Comparison of ENCODE assay signal across 24 cellular contexts in genomic region chr19:35752746-35753350, GRCh38. TPM values are rescaled to one million over a fixed set of nuclear protein-coding genes. Genes with fewer than 3 reads are reported as not detected.
A peak's percentile ranks its signal among the peaks of the same experiment; 100 is the strongest.
DNase-seq lines count a peak whose midpoint lies in the region; ATAC-seq, FAIRE-seq and TF ChIP-seq lines count a peak whose summit lies in the region.
"Had no signal": no experiment of that assay in that cellular context is flagged by ENCODE, and none has a peak within 500 bp of the region (broad histone marks: within the 10 kb centered on the region; RNA-seq: fewer than 3 reads in every experiment).

No MANE protein-coding gene starts in this region.

- FAIRE-seq in GM12891 (lab: Jason Lieb, UNC), result no peak
- FAIRE-seq: D721Med had no signal

- H3K4me3 ChIP-seq in right cardiac atrium (ENCODE audit: low read length) (no peak overlapping the region), left ventricle myocardium inferior (no peak overlapping the region), fibroblast of the aortic adventitia (ENCODE audit: low read depth, low read length) (no peak overlapping the region), sigmoid colon (no peak overlapping the region)

- DNase-seq in right cardiac atrium (peak in 2 of 3 donors; percentile 51 to 53), left ventricle myocardium inferior (no peak), fibroblast of the aortic adventitia (ENCODE audit: low read depth) (peak; percentile 24), sigmoid colon (peak; percentile 64), NCI-H510A (lab: John Stamatoyannopoulos, UW) (no peak), GM12891 (ENCODE audit: insufficient read length, low spot score) (no peak)
- DNase-seq: BE2C, EL, GOT3, IMR-90, NCI-H1105 treated with DMSO at 0.1 percent for 48 hours, NCI-H2081, NCI-H2171, NCI-H345, NCI-H524 treated with DMSO at 0.1 percent for 48 hours, NCI-H82 had no signal

- H3K9me3 ChIP-seq in right cardiac atrium (ENCODE audit: control insufficient read depth, low read length), result no peaks in the 10 kb centered on the region
- no peaks in the 10 kb centered on the region for H3K9me3 ChIP-seq in left ventricle myocardium inferior (replicated peaks)
- no peaks in the 10 kb centered on the region for H3K9me3 ChIP-seq in sigmoid colon
- H3K9me3 ChIP-seq: BE2C had no signal

- intact Hi-C loops in right cardiac atrium (cut with DNase I) (loop anchor here in 1 of 4 donors (10.0 kb wide), 1 partner anchor 182 kb away; the partner anchor contains the start of gene LRFN3), left ventricle myocardium inferior (cut with micrococcal nuclease) (no loop called here), sigmoid colon (cut with DNase I) (loop anchor here (10.0 kb wide), 1 partner anchor 302 kb away; the partner anchor contains the start of genes THAP8 and WDR62)

- TF ChIP-seq EP300 in sigmoid colon (IDR thresholded peaks at IDR 0.05), result no peak

- ATAC-seq in right cardiac atrium (no peak), GM18502 (IDR thresholded peaks at IDR 0.05; ENCODE audit: poor library complexity, unreplicated experiment) (no peak), GM19324 (IDR thresholded peaks at IDR 0.05; ENCODE audit: low FRiP score, unreplicated experiment) (no peak)
- ATAC-seq: HCT116, Panc1 had no signal

- H3K4me1 ChIP-seq in right cardiac atrium (ENCODE audit: control insufficient read depth, insufficient read depth, low read length) (peaks cover 2% of the 10 kb centered on the region), left ventricle myocardium inferior (peaks cover 63% of the 10 kb centered on the region), sigmoid colon (peaks cover 0 to 62% (median 55%) of the 10 kb centered on the region in 4 donors)

- H3K27me3 ChIP-seq in right cardiac atrium (ENCODE audit: control insufficient read depth, insufficient read depth), result no peaks in the 10 kb centered on the region
- no peaks in the 10 kb centered on the region for H3K27me3 ChIP-seq in left ventricle myocardium inferior (ENCODE audit: low read depth)
- no peaks in the 10 kb centered on the region for H3K27me3 ChIP-seq in sigmoid colon
- H3K27me3 ChIP-seq: BE2C had no signal

- H3K36me3 ChIP-seq in left ventricle myocardium inferior (peaks cover 19% of the 10 kb centered on the region), sigmoid colon (peaks cover 6 to 25% (median 24%) of the 10 kb centered on the region in 4 donors)

- H3K27ac ChIP-seq in right cardiac atrium (ENCODE audit: low read length) (no peak overlapping the region), left ventricle myocardium inferior (replicated peaks) (no peak overlapping the region), sigmoid colon (peak overlapping the region; percentile 98 to 99 (median 99))
- H3K27ac ChIP-seq: KMS-11 had no signal

- WGBS in right cardiac atrium, result 93% methylated on average over 20 of the region's 20 CpGs
- WGBS in sigmoid colon, 2 donors, result 95 to 96% methylated on average over 20 of the region's 20 CpGs

- TF ChIP-seq POLR2A in sigmoid colon (IDR thresholded peaks at IDR 0.05) (no peak), GM12891 (IDR thresholded peaks at IDR 0.05; ENCODE audit: low read depth, low read length) (no peak)

- TF ChIP-seq CTCF in left ventricle myocardium inferior (IDR thresholded peaks at IDR 0.05; ENCODE audit: borderline replicate concordance) (no peak), fibroblast of the aortic adventitia (IDR thresholded peaks at IDR 0.05; ENCODE audit: insufficient read depth, low read length) (no peak), sigmoid colon (IDR thresholded peaks at IDR 0.05) (no peak)

TF ChIP-seq in GM12891, 5 proteins besides CTCF, POLR2A, EP300 and RAD21:
- TF ChIP-seq POLR2AphosphoS5 (IDR thresholded peaks at IDR 0.05; ENCODE audit: low read depth, low read length) (no peak), SPI1 (IDR thresholded peaks at IDR 0.05; ENCODE audit: low read depth, low read length) (no peak), PAX5 (IDR thresholded peaks at IDR 0.05; ENCODE audit: insufficient read depth, low read length, severe bottlenecking) (no peak), TAF1 (IDR thresholded peaks at IDR 0.05; ENCODE audit: low read depth, low read length) (no peak), POU2F2 (IDR thresholded peaks at IDR 0.05; ENCODE audit: low read depth, low read length) (no peak)

RNA-seq across cellular contexts. Expression of gene HSPB6, which starts 4.0 kb away (rescaled TPM):
- total RNA-seq in right cardiac atrium (100 to 1,000 TPM; 107 to 207 (median 148) TPM), left ventricle myocardium inferior (899 TPM), fibroblast of the aortic adventitia (ENCODE audit: low replicate concordance) (297 and 713 TPM in 2 replicates), sigmoid colon (100 to 1,000 TPM in 3 of 4 donors, 10 to 100 TPM in 1; 59.4 to 275 (median 154) TPM)
- polyA plus RNA-seq in right cardiac atrium (209 TPM), sigmoid colon (10 to 100 TPM in 2 of 3 donors, 1 to 10 TPM in 1; 4.4 to 36.6 (median 35.9) TPM)
- 0.15 TPM for polyA plus RNA-seq in GM12891 (2012; ENCODE audit: low read depth, missing spikeins)
- total RNA-seq: A673, SK-MEL-5 had no signal

RNA-seq across cellular contexts. Expression of gene LIN37, which starts 4.5 kb away (rescaled TPM):
- total RNA-seq in right cardiac atrium, result 10 to 100 TPM in 2 of 4 donors, 1 to 10 TPM in 2; 8.2 to 14.6 (median 10.3) TPM
- polyA plus RNA-seq in right cardiac atrium, result 17.9 TPM
- total RNA-seq in left ventricle myocardium inferior, result 6.2 TPM
- total RNA-seq in fibroblast of the aortic adventitia (ENCODE audit: low replicate concordance), result 5.4 and 15.3 TPM in 2 replicates
- total RNA-seq in sigmoid colon, result 10 to 100 TPM; 12.5 to 19.1 (median 15.9) TPM
- polyA plus RNA-seq in sigmoid colon, result 10 to 100 TPM in 2 of 3 donors, 1 to 10 TPM in 1; 8.4 to 13.6 (median 11.3) TPM
- 9.9 TPM for polyA plus RNA-seq in GM12891 (2012; ENCODE audit: low read depth, missing spikeins)

RNA-seq across cellular contexts. Expression of gene PROSER3, which starts 5.1 kb away (rescaled TPM):
- total RNA-seq in right cardiac atrium (10 to 100 TPM in 1 of 4 donors, 1 to 10 TPM in 3; 5.6 to 10.3 (median 7.4) TPM), left ventricle myocardium inferior (4.8 TPM), fibroblast of the aortic adventitia (ENCODE audit: low replicate concordance) (4.5 and 10.8 TPM in 2 replicates), sigmoid colon (1 to 10 TPM; 2.9 to 6.1 (median 5.2) TPM)
- polyA plus RNA-seq in right cardiac atrium (6.4 TPM), sigmoid colon (10 to 100 TPM in 1 of 3 donors, 1 to 10 TPM in 2; 2.4 to 16.5 (median 3.5) TPM)
- polyA plus RNA-seq in GM12891 (2012; ENCODE audit: low read depth, missing spikeins), result 7.9 TPM

RNA-seq across cellular contexts. Expression of gene PSENEN, which starts 7.4 kb away (rescaled TPM):
- 10 to 100 TPM; 40.0 to 50.4 (median 43.8) TPM for total RNA-seq in right cardiac atrium
- polyA plus RNA-seq in right cardiac atrium, result 69.7 TPM
- total RNA-seq in left ventricle myocardium inferior, result 43.1 TPM
- 14.7 and 19.5 TPM in 2 replicates for total RNA-seq in fibroblast of the aortic adventitia (ENCODE audit: low replicate concordance)
- total RNA-seq in sigmoid colon, result 10 to 100 TPM; 27.8 to 44.9 (median 36.6) TPM
- polyA plus RNA-seq in sigmoid colon, result 10 to 100 TPM; 48.0 to 72.3 (median 59.4) TPM
- polyA plus RNA-seq in GM12891 (2012; ENCODE audit: low read depth, missing spikeins), result 31.0 TPM

RNA-seq across cellular contexts. Expression of gene U2AF1L4, which starts 7.6 kb away (rescaled TPM):
- total RNA-seq in right cardiac atrium (10 to 100 TPM; 19.6 to 31.3 (median 22.8) TPM), left ventricle myocardium inferior (24.9 TPM), fibroblast of the aortic adventitia (ENCODE audit: low replicate concordance) (5.8 and 7.1 TPM in 2 replicates), sigmoid colon (10 to 100 TPM; 16.3 to 53.5 (median 27.9) TPM)
- polyA plus RNA-seq in right cardiac atrium (32.3 TPM), sigmoid colon (10 to 100 TPM; 12.7 to 23.4 (median 16.0) TPM)
- 18.8 TPM for polyA plus RNA-seq in GM12891 (2012; ENCODE audit: low read depth, missing spikeins)

Comparison
In these comparisons a context has a peak if more than half of its experiments do, and no peak if none do; other contexts are left out.
1. DNase-seq: peak in right cardiac atrium (2 of 3), fibroblast of the aortic adventitia (single experiment) and sigmoid colon (single experiment); none in left ventricle myocardium inferior (single experiment), NCI-H510A (single experiment) and GM12891 (single experiment).
2. H3K27ac ChIP-seq: peak in sigmoid colon (4 of 4); none in right cardiac atrium (single experiment) and left ventricle myocardium inferior (single experiment).